8 cellular contexts compared by ENCODE assay signal in the genomic region with DNA sequence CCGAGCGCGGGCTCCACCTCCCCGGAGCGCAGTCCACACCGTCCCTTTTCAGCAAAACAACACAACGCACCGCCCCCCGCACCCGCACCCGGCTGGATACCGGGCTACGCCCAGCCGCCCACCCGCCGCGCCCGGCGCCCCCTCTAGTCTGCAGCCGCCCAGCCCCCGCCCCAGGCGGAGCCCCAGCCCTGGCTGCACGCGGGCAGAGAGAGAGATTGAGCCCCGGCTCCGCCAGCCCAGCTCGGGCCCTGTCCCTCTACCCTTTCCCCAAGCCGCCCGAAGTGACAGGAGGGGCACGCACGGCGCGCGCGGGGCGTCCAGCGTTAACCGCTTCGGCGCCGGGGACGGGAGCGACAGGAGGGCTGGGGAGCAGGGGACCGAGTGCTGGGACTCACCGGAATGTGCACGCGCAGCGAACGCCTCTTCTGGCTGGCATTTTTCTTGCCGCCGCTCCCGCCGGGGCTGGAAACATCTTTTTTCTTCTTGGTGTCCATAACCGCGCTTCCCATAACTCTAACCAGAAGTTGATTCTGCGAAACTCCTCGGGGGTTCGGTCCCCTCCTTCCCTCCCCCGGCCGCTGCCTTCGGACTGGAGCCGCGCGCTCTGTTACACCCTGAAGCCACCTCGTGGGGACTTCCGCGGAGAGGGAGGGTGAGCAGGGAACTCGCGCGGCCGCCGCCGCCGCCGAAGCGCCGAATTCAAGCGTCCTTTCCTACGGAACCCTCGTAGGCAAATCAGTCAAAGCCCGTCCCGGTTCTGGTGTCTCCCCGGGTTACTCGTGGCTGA. TPM values are rescaled to one million over a fixed set of nuclear protein-coding genes. Genes with fewer than 3 reads are reported as not detected.
DNase-seq lines count a peak whose midpoint lies in the region; ATAC-seq and TF ChIP-seq lines count a peak whose summit lies in the region.

No MANE protein-coding gene starts in this region.

- H3K4me3 Mint-ChIP-seq in activated naive CD8-positive, alpha-beta T cell treated with anti-CD3 and anti-CD28 coated beads, Interleukin-2, amount 10 ng/mL, durations not matched to agents 7 days and 5 days, result peak overlapping the region; percentile 93

- no peaks in the 10 kb centered on the region for H3K9me3 ChIP-seq in right atrium auricular region
- H3K9me3 ChIP-seq in psoas muscle, result no peaks in the 10 kb centered on the region

- no peaks in the 10 kb centered on the region for H3K27me3 ChIP-seq in right atrium auricular region
- no peaks in the 10 kb centered on the region for H3K27me3 ChIP-seq in psoas muscle (ENCODE audit: insufficient read depth in 3 of 3, low read length in 2 of 3)

- ATAC-seq in activated naive CD8-positive, alpha-beta T cell treated with anti-CD3 and anti-CD28 coated beads, Interleukin-2, amount 10 ng/mL, durations not matched to agents 7 days and 5 days (ENCODE audit: low read depth), result peak; percentile 50
- ATAC-seq in psoas muscle (peak; percentile 49 to 72 (median 56)), GM18873 (IDR thresholded peaks at IDR 0.05; ENCODE audit: low FRiP score, unreplicated experiment) (no peak)

- H3K36me3 ChIP-seq in right atrium auricular region (no peaks in the 10 kb centered on the region), psoas muscle (ENCODE audit: insufficient read depth in 1 of 2, low read depth in 1 of 2) (no peaks in the 10 kb centered on the region)

- no peaks in the 10 kb centered on the region for H3K9me3 Mint-ChIP-seq in activated naive CD8-positive, alpha-beta T cell treated with anti-CD3 and anti-CD28 coated beads, Interleukin-2, amount 10 ng/mL, durations not matched to agents 7 days and 5 days

- TF ChIP-seq CTCF in right atrium auricular region (IDR thresholded peaks at IDR 0.05) (no peak), psoas muscle (IDR thresholded peaks at IDR 0.05) (no peak)

- peak overlapping the region; percentile 85 for H3K27ac Mint-ChIP-seq in activated naive CD8-positive, alpha-beta T cell treated with anti-CD3 and anti-CD28 coated beads, Interleukin-2, amount 10 ng/mL, durations not matched to agents 7 days and 5 days

- POLR2A ChIA-PET in activated naive CD8-positive, alpha-beta T cell treated with anti-CD3 and anti-CD28 coated beads, Interleukin-2, amount 10 ng/mL, durations not matched to agents 7 days and 5 days (lab: Charles Lee), result interaction anchor here (0.6 to 2.5 kb wide), 9 partner anchors 12 to 268 kb away, joined by 3 to 14 read pairs (median 5); no protein-coding TSS in a partner anchor

- H3K4me3 ChIP-seq in right atrium auricular region (peak overlapping the region; percentile 77 to 89), psoas muscle (peak overlapping the region; percentile 86)

- H3K4me1 Mint-ChIP-seq in activated naive CD8-positive, alpha-beta T cell treated with anti-CD3 and anti-CD28 coated beads, Interleukin-2, amount 10 ng/mL, durations not matched to agents 7 days and 5 days, result peaks cover 5% of the 10 kb centered on the region

- WGBS in psoas muscle, 3 donors, result 0% methylated on average over 60 to 84 of the region's 84 CpGs

- H3K36me3 Mint-ChIP-seq in activated naive CD8-positive, alpha-beta T cell treated with anti-CD3 and anti-CD28 coated beads, Interleukin-2, amount 10 ng/mL, durations not matched to agents 7 days and 5 days, result no peaks in the 10 kb centered on the region

- no peaks in the 10 kb centered on the region for H3K27me3 Mint-ChIP-seq in activated naive CD8-positive, alpha-beta T cell treated with anti-CD3 and anti-CD28 coated beads, Interleukin-2, amount 10 ng/mL, durations not matched to agents 7 days and 5 days

- DNase-seq in DMS79 treated with DMSO at 0.1 percent for 48 hours (lab: John Stamatoyannopoulos, UW) (peak; percentile 21), HK-2 (ENCODE audit: unreplicated experiment) (peak; percentile 35), SK-N-DZ (ENCODE audit: low spot score) (peak; percentile 55), right atrium auricular region (ENCODE audit: low spot score) (peak; percentile 82), psoas muscle (peak; percentile 78 to 91), ureter (ENCODE audit: low spot score) (peak; percentile 86)
- peak; percentile 78 for DNase-seq in activated naive CD8-positive, alpha-beta T cell treated with anti-CD3 and anti-CD28 coated beads, Interleukin-2, amount 10 ng/mL, durations not matched to agents 7 days and 5 days

- H3K27ac ChIP-seq in right atrium auricular region, result peak overlapping the region; percentile 98 to 99
- peak overlapping the region; percentile 82 for H3K27ac ChIP-seq in psoas muscle

- intact Hi-C loops in psoas muscle (cut with DNase I), result loop anchor here in 1 of 2 donors (5.0 to 10.0 kb wide), 2 partner anchors 79 to 268 kb away; no protein-coding TSS in a partner anchor

- peaks cover 0 to 27% of the 10 kb centered on the region in 2 donors for H3K4me1 ChIP-seq in right atrium auricular region
- H3K4me1 ChIP-seq in psoas muscle, result peaks cover 3% of the 10 kb centered on the region

RNA-seq across cellular contexts. Expression of a gene that starts 0.6 kb away (rescaled TPM):
- 1.8 and 2.2 TPM in 2 replicates for polyA plus RNA-seq in SK-N-DZ (2014; cell fraction: cytosol; rRNA removed)
- polyA plus RNA-seq in SK-N-DZ (2014; cell fraction: nucleus; rRNA removed), result 7.7 and 9.3 TPM in 2 replicates
- 10 to 100 TPM; 29.0 to 38.9 TPM for total RNA-seq in activated naive CD8-positive, alpha-beta T cell treated with anti-CD3 and anti-CD28 coated beads, Interleukin-2, amount 10 ng/mL, durations not matched to agents 7 days and 5 days
- 100 to 1,000 TPM; 133 to 177 TPM for total RNA-seq in right atrium auricular region
- 10 to 100 TPM in 3 of 4 donors, 1 to 10 TPM in 1; 9.3 to 31.5 (median 15.5) TPM for total RNA-seq in psoas muscle
- polyA plus RNA-seq in psoas muscle, result 100 to 1,000 TPM in 1 of 3 donors, 10 to 100 TPM in 2; 10.9 to 143 (median 31.7) TPM
- total RNA-seq in ureter, result 55.4 TPM

Comparison
In these comparisons a context has a peak if more than half of its experiments do, and no peak if none do; other contexts are left out.
1. DNase-seq: peak in every context shown above with its lines; median percentile 86 in ureter; 84 in psoas muscle; 82 in right atrium auricular region; 78 in activated naive CD8-positive, alpha-beta T cell treated with anti-CD3 and anti-CD28 coated beads, Interleukin-2, amount 10 ng/mL, durations not matched to agents 7 days and 5 days; 55 in SK-N-DZ; 35 in HK-2; 21 in DMS79 treated with DMSO at 0.1 percent for 48 hours.